ENCODE assay signal across 18 cellular contexts in the genomic region with DNA sequence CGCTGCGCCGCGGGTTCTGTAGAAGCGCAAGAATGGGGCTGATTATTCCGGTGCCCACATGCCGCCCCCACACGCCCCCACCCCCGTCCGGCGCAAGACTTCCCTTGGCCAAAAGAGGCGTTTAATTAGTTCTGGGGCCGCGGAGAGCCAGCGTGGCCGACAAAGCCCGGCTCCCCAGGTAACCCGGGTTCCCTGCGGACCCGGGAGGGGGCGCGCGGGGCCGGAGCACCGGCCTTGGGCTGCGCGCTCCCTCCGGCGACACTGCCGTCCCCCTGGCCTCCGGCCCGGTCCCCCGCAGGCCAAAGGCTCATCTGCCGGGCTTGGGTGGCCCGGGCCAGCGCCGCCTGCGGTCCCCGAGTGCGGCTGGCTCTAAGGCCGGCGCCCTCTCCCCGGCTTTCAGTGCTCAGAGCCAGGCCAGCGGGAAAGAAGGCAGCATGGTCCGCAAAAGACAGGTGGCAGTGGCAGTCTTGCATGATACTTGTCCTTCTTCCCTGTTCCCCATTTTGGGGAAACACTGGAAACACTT. TPM values are rescaled to one million over a fixed set of nuclear protein-coding genes. Genes with fewer than 3 reads are reported as not detected.
A peak's percentile ranks its signal among the peaks of the same experiment; 100 is the strongest.
DNase-seq lines count a peak whose midpoint lies in the region; ATAC-seq, FAIRE-seq and TF ChIP-seq lines count a peak whose summit lies in the region.
"Had no signal": no experiment of that assay in that cellular context is flagged by ENCODE, and none has a peak within 500 bp of the region (broad histone marks: within the 10 kb centered on the region; RNA-seq: fewer than 3 reads in every experiment).

No MANE protein-coding gene starts in this region.

- no peak overlapping the region for H3K4me2 ChIP-seq in HepG2 (ENCODE audit: low read depth, low read length)

- TF ChIP-seq CTCF in cardiac muscle cell (IDR thresholded peaks at IDR 0.05; ENCODE audit: low read depth, low read length) = no peak
- TF ChIP-seq CTCF in chondrocyte (IDR thresholded peaks at IDR 0.05) = no peak
- no peak for TF ChIP-seq CTCF in HepG2 (CRISPR knock-in tag; IDR thresholded peaks at IDR 0.05)

- H3K27ac Mint-ChIP-seq in chondrocyte (ENCODE audit: unreplicated experiment) = no peak overlapping the region
- H3K27ac Mint-ChIP-seq: CD8-positive, alpha-beta T cell; stimulated activated effector memory CD8-positive, alpha-beta T cell treated with anti-CD3 and anti-CD28 coated beads, Interleukin-12 subunit alpha, Interleukin-12 subunit beta, amount 100 ng/mL, for 72 hours had no signal

- CTCF ChIA-PET in HepG2 (lab: Yijun Ruan, JAX; ENCODE audit: low intra/inter-chr PET ratio, low total read pairs) = no interaction called here

- peak overlapping the region; percentile 21 for H3K4me3 ChIP-seq in cardiac muscle cell
- H3K4me3 ChIP-seq in HepG2 (replicated peaks in 1 of 3; ENCODE audit: insufficient read depth in 1 of 3, low read depth in 2 of 3, low read length in 3 of 3) = no peak overlapping the region
- H3K4me3 ChIP-seq: uterus had no signal

- H3K27me3 Mint-ChIP-seq in chondrocyte (ENCODE audit: low read depth) = peaks cover 75% of the 10 kb centered on the region

- in situ Hi-C loops in HepG2 (cut with HindIII; ENCODE audit: extremely low pct_ligation_motif_present, low pct_unique_long_range_greater_than_20kb) = loop anchor here (25.0 kb wide), 2 partner anchors 364 to 514 kb away; no protein-coding TSS in a partner anchor

- WGBS in HepG2 (ENCODE audit: low lambda C conversion rate) = 17% methylated on average over 8 of the region's 45 CpGs

- H3K4me1 Mint-ChIP-seq in chondrocyte (ENCODE audit: low read depth) = peaks cover 8% of the 10 kb centered on the region
- H3K4me1 Mint-ChIP-seq: stimulated activated effector memory CD8-positive, alpha-beta T cell treated with anti-CD3 and anti-CD28 coated beads, Interleukin-12 subunit alpha, Interleukin-12 subunit beta, amount 100 ng/mL, for 72 hours had no signal

- intact Hi-C loops in Right ventricle myocardium inferior (cut with DNase I) = no loop called here
- intact Hi-C loops in HepG2 (cut with micrococcal nuclease; ENCODE audit: unreplicated experiment) = no loop called here

- no TSS peak for BruUV-seq in HepG2 (replicated peaks; lab: Mats Ljungman, UMichigan)

- no peaks in the 10 kb centered on the region for H3K36me3 Mint-ChIP-seq in chondrocyte (ENCODE audit: low read depth)
- H3K36me3 Mint-ChIP-seq: CD8-positive, alpha-beta T cell; stimulated activated effector memory CD8-positive, alpha-beta T cell treated with anti-CD3 and anti-CD28 coated beads, Interleukin-12 subunit alpha, Interleukin-12 subunit beta, amount 100 ng/mL, for 72 hours had no signal

- H3K27me3 ChIP-seq in cardiac muscle cell = peaks cover 100% of the 10 kb centered on the region
- peaks cover 4 to 26% of the 10 kb centered on the region in 2 experiments; a peak in 3 of 5 replicates for H3K27me3 ChIP-seq in HepG2 (ENCODE audit: control insufficient read depth in 1 of 2, insufficient read depth in 2 of 2, low read length in 2 of 2)

- DNase-seq in cardiac muscle cell (ENCODE audit: low read depth in 1 of 2, low spot score in 1 of 2) (no peak), Right ventricle myocardium inferior (ENCODE audit: missing footprints) (no peak), chondrocyte (ENCODE audit: low spot score) (no peak), HepG2 (ENCODE audit: low spot score) (no peak), OCI-M2 (lab: John Stamatoyannopoulos, UW; ENCODE audit: unreplicated experiment) (no peak)
- DNase-seq in stimulated activated naive CD8-positive, alpha-beta T cell treated with anti-CD3 and anti-CD28 coated beads, Interleukin-15, Interleukin-2, amounts not matched to agents 100 U/mL and 50 U/mL, for 24 hours = no peak
- DNase-seq in activated naive CD4-positive, alpha-beta T cell treated with Interleukin-2 at 50 U/mL for 16 hours = no peak
- no peak for DNase-seq in stimulated activated CD4-positive, alpha-beta T cell treated with anti-CD3 and anti-CD28 coated beads, Interleukin-1b, Interleukin-23, amount 100 ng/mL, for 48 hours
- DNase-seq: ACHN; activated effector memory CD4-positive, alpha-beta T cell treated with anti-CD3 and anti-CD28 coated beads, Interleukin-2, amount 50 U/mL, for 16 hours; CD8-positive, alpha-beta T cell; effector CD8-positive, alpha-beta T cell; GF-D8; KBM-7; SIG-M5; uterus had no signal

- H3K9me3 Mint-ChIP-seq in chondrocyte (ENCODE audit: low read depth) = no peaks in the 10 kb centered on the region
- H3K9me3 Mint-ChIP-seq: CD8-positive, alpha-beta T cell; stimulated activated effector memory CD8-positive, alpha-beta T cell treated with anti-CD3 and anti-CD28 coated beads, Interleukin-12 subunit alpha, Interleukin-12 subunit beta, amount 100 ng/mL, for 72 hours had no signal

- ATAC-seq in Right ventricle myocardium inferior (no peak), HepG2 (peak; percentile 68)
- ATAC-seq in stimulated activated naive CD8-positive, alpha-beta T cell treated with anti-CD3 and anti-CD28 coated beads, Interleukin-15, Interleukin-2, amounts not matched to agents 100 U/mL and 50 U/mL, for 24 hours = peak; percentile 8
- ATAC-seq: CD8-positive, alpha-beta T cell; stimulated activated effector memory CD8-positive, alpha-beta T cell treated with anti-CD3 and anti-CD28 coated beads, Interleukin-12 subunit alpha, Interleukin-12 subunit beta, amount 100 ng/mL, for 72 hours had no signal

- H3K9me3 ChIP-seq in cardiac muscle cell (ENCODE audit: low read depth) (no peaks in the 10 kb centered on the region), HepG2 (ENCODE audit: low read length) (no peaks in the 10 kb centered on the region)
- H3K9me3 ChIP-seq: uterus had no signal

- peaks cover 7% of the 10 kb centered on the region for H3K4me1 ChIP-seq in cardiac muscle cell (ENCODE audit: low read depth)
- H3K4me1 ChIP-seq in HepG2 (ENCODE audit: insufficient read depth, low read length) = no peaks in the 10 kb centered on the region

- no peak for FAIRE-seq in HepG2 (lab: Jason Lieb, UNC)
- FAIRE-seq: keratinocyte had no signal

- TF ChIP-seq RAD21 in HepG2 (CRISPR knock-in tag; IDR thresholded peaks at IDR 0.05) = no peak

- no peaks in the 10 kb centered on the region for H3K79me2 ChIP-seq in HepG2 (ENCODE audit: insufficient read depth, low read length)

- H3K27ac ChIP-seq in cardiac muscle cell = no peak overlapping the region
- H3K27ac ChIP-seq in HepG2 (ENCODE audit: extremely low read length, insufficient read depth, low read length) = no peak overlapping the region
- H3K27ac ChIP-seq: uterus had no signal

- peak overlapping the region; percentile 16 for H3K4me3 Mint-ChIP-seq in chondrocyte (ENCODE audit: unreplicated experiment)
- H3K4me3 Mint-ChIP-seq: CD8-positive, alpha-beta T cell; stimulated activated effector memory CD8-positive, alpha-beta T cell treated with anti-CD3 and anti-CD28 coated beads, Interleukin-12 subunit alpha, Interleukin-12 subunit beta, amount 100 ng/mL, for 72 hours had no signal

- H3K9ac ChIP-seq in HepG2 (ENCODE audit: insufficient read depth, low read depth, low read length) = no peak overlapping the region

- TF ChIP-seq EP300 in HepG2 (IDR thresholded peaks at IDR 0.05; ENCODE audit: low read depth in 2 of 2, low read length in 2 of 2) (no peak), HepG2 (CRISPR knock-in tag; IDR thresholded peaks at IDR 0.05; ENCODE audit: borderline replicate concordance) (no peak)

- no peak for TF ChIP-seq POLR2A in HepG2 (IDR thresholded peaks at IDR 0.05; ENCODE audit: insufficient read depth in 1 of 2, low read depth in 2 of 2, low read length in 2 of 2)

- no peak overlapping the region for H2AFZ ChIP-seq in HepG2 (ENCODE audit: low read length)

- POLR2A ChIA-PET in HepG2 (lab: Yijun Ruan, JAX) = no interaction called here

- H3K36me3 ChIP-seq in cardiac muscle cell = no peaks in the 10 kb centered on the region
- no peaks in the 10 kb centered on the region for H3K36me3 ChIP-seq in HepG2 (replicated peaks in 1 of 2; ENCODE audit: control insufficient read depth in 1 of 2, insufficient read depth in 2 of 2, low read length in 2 of 2)
- H3K36me3 ChIP-seq: uterus had no signal

- no peaks in the 10 kb centered on the region for H4K20me1 ChIP-seq in HepG2 (ENCODE audit: insufficient read depth, low read length)

TF ChIP-seq in HepG2, 621 proteins besides CTCF, POLR2A, EP300 and RAD21 (continues in another document):
- no peak for TF ChIP-seq ZNF501 (CRISPR knock-in tag; IDR thresholded peaks at IDR 0.05)
- TF ChIP-seq ZNF850 (CRISPR knock-in tag; conservative IDR thresholded peaks at IDR 0.05) = no peak

RNA-seq across cellular contexts. Expression of a gene that starts 18.5 kb away (rescaled TPM):
- not detected in 2 replicates for total RNA-seq in cardiac muscle cell
- not detected in 2 replicates for polyA plus RNA-seq in cardiac muscle cell
- not detected for total RNA-seq in Right ventricle myocardium inferior
- total RNA-seq in chondrocyte = not detected in 3 replicates
- total RNA-seq in HepG2 (2016; rRNA removed; fragmentation: Illumina TruSeq; extraction: Trizol) = not detected in 2 replicates
- not detected in 2 replicates for total RNA-seq in HepG2 (2016; cell fraction: cytosol; rRNA removed; fragmentation: Illumina TruSeq; extraction: Trizol; ENCODE audit: low read depth)
- not detected in 2 replicates for total RNA-seq in HepG2 (2016; cell fraction: insoluble cytoplasmic fraction; rRNA removed; fragmentation: Illumina TruSeq; extraction: Trizol)
- not detected in 2 replicates for total RNA-seq in HepG2 (2016; cell fraction: membrane; rRNA removed; fragmentation: Illumina TruSeq; extraction: Trizol)
- total RNA-seq in HepG2 (2016; cell fraction: nucleus; rRNA removed; fragmentation: Illumina TruSeq; extraction: Trizol) = not detected in 2 replicates
- polyA plus RNA-seq in HepG2 (2011; rRNA removed) = not detected in 2 replicates
- not detected in 2 replicates for polyA plus RNA-seq in HepG2 (2011; cell fraction: cytosol; rRNA removed)
- polyA plus RNA-seq in HepG2 (2011; cell fraction: nucleus; rRNA removed) = not detected in 2 replicates
- polyA plus RNA-seq in HepG2 (2012) = not detected in 2 replicates
- polyA plus RNA-seq in HepG2 (2016; cell fraction: cytosol; fragmentation: Illumina TruSeq; extraction: Trizol; ENCODE audit: low read depth) = not detected in 2 replicates
- not detected in 2 replicates for polyA plus RNA-seq in HepG2 (2016; cell fraction: insoluble cytoplasmic fraction; fragmentation: Illumina TruSeq; extraction: Trizol; ENCODE audit: low read depth)
- polyA plus RNA-seq in HepG2 (2016; cell fraction: membrane; fragmentation: Illumina TruSeq; extraction: Trizol; ENCODE audit: low read depth) = not detected in 2 replicates
- polyA plus RNA-seq in HepG2 (2016; cell fraction: nucleus; fragmentation: Illumina TruSeq; extraction: Trizol; ENCODE audit: insufficient read depth, low read depth) = not detected in 2 replicates
- not detected in 2 replicates for polyA minus RNA-seq in HepG2 (2011; rRNA and poly(A)+ RNA removed; ENCODE audit: low replicate concordance)
- not detected in 2 replicates for polyA minus RNA-seq in HepG2 (2011; cell fraction: cytosol; rRNA and poly(A)+ RNA removed)
- not detected in 2 replicates for polyA minus RNA-seq in HepG2 (2011; cell fraction: nucleus; rRNA and poly(A)+ RNA removed)
- total RNA-seq: CD8-positive, alpha-beta T cell had no signal
- polyA plus RNA-seq: keratinocyte had no signal
